ENCODE assay signal across 1 cellular context in the genomic region with DNA sequence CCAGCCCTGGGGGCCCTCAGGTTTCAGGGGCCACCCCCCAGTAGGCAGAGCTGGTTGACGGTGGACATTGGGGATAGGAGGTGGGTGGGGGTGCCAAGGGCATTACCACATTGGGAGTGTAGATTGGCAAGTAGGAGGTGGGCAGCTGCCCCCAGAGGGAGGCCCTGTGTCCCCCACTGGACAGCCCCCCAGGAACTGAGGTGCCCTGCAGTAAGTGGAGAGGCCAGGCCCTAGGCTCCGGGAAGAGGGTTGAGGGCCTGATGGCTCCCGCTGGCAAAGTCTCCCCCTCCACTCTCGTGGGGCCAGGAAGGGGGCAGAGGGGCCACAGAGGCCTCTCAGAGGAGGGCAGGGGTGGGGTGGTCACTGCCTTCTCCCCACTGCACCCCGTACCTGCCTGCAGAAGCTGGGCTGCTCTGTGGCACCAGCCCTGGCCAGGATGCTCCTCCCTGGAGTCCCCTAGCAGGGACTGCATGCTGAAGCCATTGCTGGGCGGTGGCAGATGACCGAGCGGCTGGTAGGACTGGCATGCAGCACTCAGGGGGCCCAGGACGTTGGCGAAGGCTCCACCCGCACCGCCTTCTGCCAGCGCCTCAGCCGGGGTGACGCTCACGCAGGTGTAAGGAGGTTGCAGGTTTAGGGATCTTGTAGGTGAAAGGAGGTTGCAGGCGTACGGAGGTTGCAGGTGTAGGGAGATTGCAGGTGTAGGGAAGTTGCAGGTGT.
TF ChIP-seq lines count a peak whose summit lies in the region.

No MANE protein-coding gene starts in this region.

TF ChIP-seq in HepG2, 621 proteins besides CTCF, POLR2A, EP300 and RAD21 (continued from another document):
- TF ChIP-seq, protein P1, sequence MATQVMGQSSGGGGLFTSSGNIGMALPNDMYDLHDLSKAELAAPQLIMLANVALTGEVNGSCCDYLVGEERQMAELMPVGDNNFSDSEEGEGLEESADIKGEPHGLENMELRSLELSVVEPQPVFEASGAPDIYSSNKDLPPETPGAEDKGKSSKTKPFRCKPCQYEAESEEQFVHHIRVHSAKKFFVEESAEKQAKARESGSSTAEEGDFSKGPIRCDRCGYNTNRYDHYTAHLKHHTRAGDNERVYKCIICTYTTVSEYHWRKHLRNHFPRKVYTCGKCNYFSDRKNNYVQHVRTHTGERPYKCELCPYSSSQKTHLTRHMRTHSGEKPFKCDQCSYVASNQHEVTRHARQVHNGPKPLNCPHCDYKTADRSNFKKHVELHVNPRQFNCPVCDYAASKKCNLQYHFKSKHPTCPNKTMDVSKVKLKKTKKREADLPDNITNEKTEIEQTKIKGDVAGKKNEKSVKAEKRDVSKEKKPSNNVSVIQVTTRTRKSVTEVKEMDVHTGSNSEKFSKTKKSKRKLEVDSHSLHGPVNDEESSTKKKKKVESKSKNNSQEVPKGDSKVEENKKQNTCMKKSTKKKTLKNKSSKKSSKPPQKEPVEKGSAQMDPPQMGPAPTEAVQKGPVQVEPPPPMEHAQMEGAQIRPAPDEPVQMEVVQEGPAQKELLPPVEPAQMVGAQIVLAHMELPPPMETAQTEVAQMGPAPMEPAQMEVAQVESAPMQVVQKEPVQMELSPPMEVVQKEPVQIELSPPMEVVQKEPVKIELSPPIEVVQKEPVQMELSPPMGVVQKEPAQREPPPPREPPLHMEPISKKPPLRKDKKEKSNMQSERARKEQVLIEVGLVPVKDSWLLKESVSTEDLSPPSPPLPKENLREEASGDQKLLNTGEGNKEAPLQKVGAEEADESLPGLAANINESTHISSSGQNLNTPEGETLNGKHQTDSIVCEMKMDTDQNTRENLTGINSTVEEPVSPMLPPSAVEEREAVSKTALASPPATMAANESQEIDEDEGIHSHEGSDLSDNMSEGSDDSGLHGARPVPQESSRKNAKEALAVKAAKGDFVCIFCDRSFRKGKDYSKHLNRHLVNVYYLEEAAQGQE (IDR thresholded peaks at IDR 0.05; ENCODE audit: borderline replicate concordance in 1 of 2, low read depth in 1 of 2, low read length in 2 of 2) = no peak
